In the genomic region with DNA sequence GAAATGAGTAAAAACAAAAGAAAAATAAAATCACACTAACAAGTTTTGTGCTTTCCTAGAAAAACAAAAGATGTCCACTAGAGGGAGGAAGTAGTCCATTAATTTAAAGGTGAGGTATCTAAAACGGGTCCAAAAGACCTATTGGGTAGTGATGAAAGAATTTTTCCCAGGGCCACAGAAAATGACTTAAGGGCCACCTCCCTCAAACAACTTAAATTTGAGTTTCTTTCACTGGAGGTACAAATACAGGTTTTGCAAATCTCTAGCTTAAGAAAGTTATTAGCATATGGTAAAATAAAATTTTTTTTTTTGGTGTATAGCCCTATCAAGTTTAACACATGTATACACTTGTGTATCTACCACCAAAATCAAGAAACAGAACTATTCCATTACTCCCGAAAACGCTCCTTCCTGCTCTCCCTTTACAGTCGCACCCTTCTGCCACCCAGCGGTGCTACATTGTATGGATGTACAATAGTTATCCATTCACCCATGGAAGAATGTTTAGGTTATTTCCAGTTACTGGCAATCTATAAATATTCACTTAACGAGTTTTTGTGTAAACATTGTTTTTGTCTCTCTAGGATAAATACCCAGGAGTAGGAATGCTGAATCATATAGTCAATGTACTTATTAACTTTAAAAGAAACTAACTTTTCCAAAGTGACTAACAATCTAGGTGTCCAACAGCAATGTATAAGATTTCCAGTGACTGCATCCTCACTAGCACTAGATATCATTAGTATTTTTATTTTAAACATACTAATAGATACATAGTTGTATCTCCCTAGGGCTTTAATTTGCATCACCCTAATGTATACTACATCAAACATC, we compare ENCODE assay signal across 8 cellular contexts. TPM values are rescaled to one million over a fixed set of nuclear protein-coding genes. Genes with fewer than 3 reads are reported as not detected.
DNase-seq lines count a peak whose midpoint lies in the region; ATAC-seq and TF ChIP-seq lines count a peak whose summit lies in the region.

No MANE protein-coding gene starts in this region.

- peaks cover 11% of the 10 kb centered on the region for H3K79me2 ChIP-seq in osteoblast (ENCODE audit: insufficient read depth, low read length)

- H3K27me3 ChIP-seq in osteoblast (ENCODE audit: insufficient read depth, low read length): no peaks in the 10 kb centered on the region

- H3K36me3 Mint-ChIP-seq in endothelial cell (ENCODE audit: low read depth, unreplicated experiment): no peaks in the 10 kb centered on the region

- peaks cover 4% of the 10 kb centered on the region for H3K27me3 Mint-ChIP-seq in endothelial cell (ENCODE audit: unreplicated experiment)

- no peak overlapping the region for H3K27ac ChIP-seq in osteoblast (ENCODE audit: low read depth, low read length)

- peak overlapping the region; percentile 83 for H2AFZ ChIP-seq in osteoblast (ENCODE audit: low read length)

- no peaks in the 10 kb centered on the region for H3K9me3 Mint-ChIP-seq in endothelial cell (ENCODE audit: unreplicated experiment)

- in situ Hi-C loops in ACHN (cut with HindIII; ENCODE audit: low pct_ligation_motif_present, low pct_unique_long_range_greater_than_20kb, low sequenced_read_pairs): no loop called here

- peaks cover 16% of the 10 kb centered on the region for H3K4me1 Mint-ChIP-seq in endothelial cell (ENCODE audit: unreplicated experiment)

- H3K36me3 ChIP-seq in osteoblast (ENCODE audit: insufficient read depth, low read length): no peaks in the 10 kb centered on the region

- no peak overlapping the region for H3K4me3 Mint-ChIP-seq in endothelial cell (ENCODE audit: unreplicated experiment)

- H3K27ac Mint-ChIP-seq in endothelial cell (ENCODE audit: unreplicated experiment): no peak overlapping the region

- POLR2A ChIA-PET in HEK293T (lab: Yijun Ruan, JAX): no interaction called here

- no peaks in the 10 kb centered on the region for H3K9me3 ChIP-seq in osteoblast (ENCODE audit: low read depth, low read length)

- no peak for ATAC-seq in HG02623 (IDR thresholded peaks at IDR 0.05; ENCODE audit: unreplicated experiment)

- peak; percentile 88 for TF ChIP-seq CTCF in endothelial cell (IDR thresholded peaks at IDR 0.05; ENCODE audit: unreplicated experiment)
- peak; percentile 70 for TF ChIP-seq CTCF in osteoblast (IDR thresholded peaks at IDR 0.05; ENCODE audit: extremely low read depth, low read depth, low read length)

- CTCF ChIA-PET in HEK293T (lab: Yijun Ruan, JAX): interaction anchor here (0.7 kb wide), 1 partner anchor 150 kb away, joined by 3 read pairs; no protein-coding TSS in a partner anchor

- no peaks in the 10 kb centered on the region for H4K20me1 ChIP-seq in osteoblast (ENCODE audit: insufficient read depth, low read length)

- H3K4me2 ChIP-seq in osteoblast (ENCODE audit: insufficient read depth, low read length): peak overlapping the region; percentile 51

- peak; percentile 73 for DNase-seq in ACHN
- DNase-seq in EH (ENCODE audit: low read depth): peak; percentile 61
- peak; percentile 24 for DNase-seq in HEK293T (ENCODE audit: extremely low spot score)
- DNase-seq in NCI-H748 (lab: John Stamatoyannopoulos, UW; ENCODE audit: unreplicated experiment): peak; percentile 45
- DNase-seq in endothelial cell (ENCODE audit: low spot score): no peak
- peak; percentile 55 for DNase-seq in osteoblast (ENCODE audit: insufficient read length, low spot score, missing footprints)
- no peak for DNase-seq in activated CD4-positive, alpha-beta T cell treated with anti-CD3 and anti-CD28 coated beads, Interleukin-2, amount 50 U/mL, for 1 hour

- no peaks in the 10 kb centered on the region for H3K4me1 ChIP-seq in osteoblast (ENCODE audit: insufficient read depth, low read length)

- H3K4me3 ChIP-seq in osteoblast (ENCODE audit: insufficient read depth, low read length): peak overlapping the region; percentile 52

TF ChIP-seq in HEK293T, 16 proteins besides CTCF, POLR2A, EP300 and RAD21:
- TF ChIP-seq, protein P1, sequence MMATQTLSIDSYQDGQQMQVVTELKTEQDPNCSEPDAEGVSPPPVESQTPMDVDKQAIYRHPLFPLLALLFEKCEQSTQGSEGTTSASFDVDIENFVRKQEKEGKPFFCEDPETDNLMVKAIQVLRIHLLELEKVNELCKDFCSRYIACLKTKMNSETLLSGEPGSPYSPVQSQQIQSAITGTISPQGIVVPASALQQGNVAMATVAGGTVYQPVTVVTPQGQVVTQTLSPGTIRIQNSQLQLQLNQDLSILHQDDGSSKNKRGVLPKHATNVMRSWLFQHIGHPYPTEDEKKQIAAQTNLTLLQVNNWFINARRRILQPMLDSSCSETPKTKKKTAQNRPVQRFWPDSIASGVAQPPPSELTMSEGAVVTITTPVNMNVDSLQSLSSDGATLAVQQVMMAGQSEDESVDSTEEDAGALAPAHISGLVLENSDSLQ (IDR thresholded peaks at IDR 0.05): no peak
- TF ChIP-seq NFRKB (IDR thresholded peaks at IDR 0.05) (no peak), ELF4 (IDR thresholded peaks at IDR 0.05) (no peak), CTBP1 (IDR thresholded peaks at IDR 0.05; ENCODE audit: borderline replicate concordance) (no peak), L3MBTL2 (conservative IDR thresholded peaks at IDR 0.05) (no peak), TARDBP (IDR thresholded peaks at IDR 0.05) (no peak)

RNA-seq across cellular contexts. Expression of a gene that starts 21.9 kb away (rescaled TPM):
- total RNA-seq in endothelial cell (ENCODE audit: unreplicated experiment) (6.4 TPM), osteoblast (1.4 and 1.8 TPM in 2 replicates)

Comparison
In these comparisons a context has a peak if more than half of its experiments do, and no peak if none do; other contexts are left out.
1. DNase-seq: peak in ACHN (single experiment), EH (single experiment), HEK293T (single experiment), NCI-H748 (single experiment) and osteoblast (single experiment); none in endothelial cell (single experiment) and activated CD4-positive, alpha-beta T cell treated with anti-CD3 and anti-CD28 coated beads, Interleukin-2, amount 50 U/mL, for 1 hour (single experiment).